In genomic region chr22:24104307-24105017, GRCh38 we compare ENCODE assay signal across 1 cellular context.
TF ChIP-seq lines count a peak whose summit lies in the region.

No MANE protein-coding gene starts in this region.

TF ChIP-seq in HepG2, 621 proteins besides CTCF, POLR2A, EP300 and RAD21 (continued from another document):
- no peak for TF ChIP-seq ZNF318 (CRISPR knock-in tag; IDR thresholded peaks at IDR 0.05)
- no peak for TF ChIP-seq ZXDC (CRISPR knock-in tag; IDR thresholded peaks at IDR 0.05)
TF ChIP-seq in HepG2: peak in this region for 0.
